9 cellular contexts compared by ENCODE assay signal in genomic region chr15:73965730-73966103, GRCh38. TPM values are rescaled to one million over a fixed set of nuclear protein-coding genes. Genes with fewer than 3 reads are reported as not detected.
DNase-seq lines count a peak whose midpoint lies in the region; ATAC-seq, FAIRE-seq and TF ChIP-seq lines count a peak whose summit lies in the region.
"Had no signal": no experiment of that assay in that cellular context is flagged by ENCODE, and none has a peak within 500 bp of the region (broad histone marks: within the 10 kb centered on the region; RNA-seq: fewer than 3 reads in every experiment).

No MANE protein-coding gene starts in this region.

- ATAC-seq in GM21723 (IDR thresholded peaks at IDR 0.05; ENCODE audit: unreplicated experiment) (peak; percentile 66), HG02571 (IDR thresholded peaks at IDR 0.05; ENCODE audit: unreplicated experiment) (no peak), right cardiac atrium (no peak), HG02759 (IDR thresholded peaks at IDR 0.05; ENCODE audit: unreplicated experiment) (no peak)

- H3K9me3 ChIP-seq in right cardiac atrium (ENCODE audit: control insufficient read depth, low read length) (no peaks in the 10 kb centered on the region), MG63 (no peaks in the 10 kb centered on the region)

- intact Hi-C loops in right cardiac atrium (cut with DNase I) = loop anchor here in 1 of 4 donors (10.0 kb wide), 1 partner anchor 349 kb away; no protein-coding TSS in a partner anchor

- TF ChIP-seq POLR2A in GM12891 (IDR thresholded peaks at IDR 0.05; ENCODE audit: low read depth, low read length) = no peak

- DNase-seq in GM12891 (ENCODE audit: insufficient read length, low spot score) (no peak), RPMI7951 (ENCODE audit: low read depth) (peak; percentile 93), germinal center (ENCODE audit: low spot score) (peak; percentile 58), right cardiac atrium (no peak), MG63 (no peak)

- WGBS in right cardiac atrium = 59% methylated on average over 2 of the region's 2 CpGs

- H3K27ac ChIP-seq in right cardiac atrium (ENCODE audit: low read length) = no peak overlapping the region

- H3K4me3 ChIP-seq in right cardiac atrium (ENCODE audit: low read length) (no peak overlapping the region), MG63 (no peak overlapping the region)
- H3K4me3 ChIP-seq: lung had no signal

- FAIRE-seq in GM12891 (lab: Jason Lieb, UNC) = peak; percentile 78

- H3K4me1 ChIP-seq in right cardiac atrium (ENCODE audit: control insufficient read depth, insufficient read depth, low read length) = no peaks in the 10 kb centered on the region

- no peaks in the 10 kb centered on the region for H3K36me3 ChIP-seq in MG63

- H3K27me3 ChIP-seq in right cardiac atrium (ENCODE audit: control insufficient read depth, insufficient read depth) (no peaks in the 10 kb centered on the region), MG63 (no peaks in the 10 kb centered on the region)

TF ChIP-seq in GM12891, 5 proteins besides CTCF, POLR2A, EP300 and RAD21:
- TF ChIP-seq SPI1 (IDR thresholded peaks at IDR 0.05; ENCODE audit: low read depth, low read length) (no peak), POU2F2 (IDR thresholded peaks at IDR 0.05; ENCODE audit: low read depth, low read length) (peak; percentile 70)

RNA-seq across cellular contexts. Expression of gene STOML1, which starts 26.4 kb away (rescaled TPM):
- polyA plus RNA-seq in GM12891 (2012; ENCODE audit: low read depth, missing spikeins) = 6.3 TPM
- 20.4 and 26.8 TPM in 2 replicates for total RNA-seq in RPMI7951 (2014; rRNA removed; shearing (Covaris generic))
- 10 to 100 TPM; 14.9 to 19.0 (median 17.8) TPM for total RNA-seq in right cardiac atrium
- 24.3 TPM for polyA plus RNA-seq in right cardiac atrium
- total RNA-seq in MG63 (2014; rRNA removed; shearing (Covaris generic); ENCODE audit: low replicate concordance) = 45.3 and 53.1 TPM in 2 replicates

RNA-seq across cellular contexts. Expression of gene PML, which starts 28.8 kb away (rescaled TPM):
- 47.9 TPM for polyA plus RNA-seq in GM12891 (2012; ENCODE audit: low read depth, missing spikeins)
- total RNA-seq in RPMI7951 (2014; rRNA removed; shearing (Covaris generic)) = 26.1 and 39.7 TPM in 2 replicates
- 10 to 100 TPM; 21.9 to 35.4 (median 26.6) TPM for total RNA-seq in right cardiac atrium
- 18.1 TPM for polyA plus RNA-seq in right cardiac atrium
- 19.5 and 39.8 TPM in 2 replicates for total RNA-seq in MG63 (2014; rRNA removed; shearing (Covaris generic); ENCODE audit: low replicate concordance)

RNA-seq across cellular contexts. Expression of gene LOXL1, which starts 39.5 kb away (rescaled TPM):
- polyA plus RNA-seq in GM12891 (2012; ENCODE audit: low read depth, missing spikeins) = not detected
- total RNA-seq in RPMI7951 (2014; rRNA removed; shearing (Covaris generic)) = 45.9 and 55.0 TPM in 2 replicates
- 10 to 100 TPM; 17.4 to 41.0 (median 18.6) TPM for total RNA-seq in right cardiac atrium
- 29.8 TPM for polyA plus RNA-seq in right cardiac atrium
- total RNA-seq in MG63 (2014; rRNA removed; shearing (Covaris generic); ENCODE audit: low replicate concordance) = 206 and 224 TPM in 2 replicates

Comparison
In these comparisons a context has a peak if more than half of its experiments do, and no peak if none do; other contexts are left out.
1. DNase-seq: peak in RPMI7951 (single experiment) and germinal center (single experiment); none in GM12891 (single experiment), right cardiac atrium (0 of 3) and MG63 (single experiment).